In genomic region chr5:148011407-148012124, GRCh38 we compare ENCODE assay signal across 1 cellular context.
TF ChIP-seq lines count a peak whose summit lies in the region.

No MANE protein-coding gene starts in this region.

TF ChIP-seq in HEK293, 187 proteins besides CTCF, POLR2A, EP300 and RAD21 (continued from another document):
- TF ChIP-seq, protein P1, sequence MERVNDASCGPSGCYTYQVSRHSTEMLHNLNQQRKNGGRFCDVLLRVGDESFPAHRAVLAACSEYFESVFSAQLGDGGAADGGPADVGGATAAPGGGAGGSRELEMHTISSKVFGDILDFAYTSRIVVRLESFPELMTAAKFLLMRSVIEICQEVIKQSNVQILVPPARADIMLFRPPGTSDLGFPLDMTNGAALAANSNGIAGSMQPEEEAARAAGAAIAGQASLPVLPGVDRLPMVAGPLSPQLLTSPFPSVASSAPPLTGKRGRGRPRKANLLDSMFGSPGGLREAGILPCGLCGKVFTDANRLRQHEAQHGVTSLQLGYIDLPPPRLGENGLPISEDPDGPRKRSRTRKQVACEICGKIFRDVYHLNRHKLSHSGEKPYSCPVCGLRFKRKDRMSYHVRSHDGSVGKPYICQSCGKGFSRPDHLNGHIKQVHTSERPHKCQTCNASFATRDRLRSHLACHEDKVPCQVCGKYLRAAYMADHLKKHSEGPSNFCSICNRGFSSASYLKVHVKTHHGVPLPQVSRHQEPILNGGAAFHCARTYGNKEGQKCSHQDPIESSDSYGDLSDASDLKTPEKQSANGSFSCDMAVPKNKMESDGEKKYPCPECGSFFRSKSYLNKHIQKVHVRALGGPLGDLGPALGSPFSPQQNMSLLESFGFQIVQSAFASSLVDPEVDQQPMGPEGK (tag by site-specific recombination; IDR thresholded peaks at IDR 0.05), result 0 out of 2 replicates have a peak, but pooled peaks have one; percentile 15
- TF ChIP-seq ZNF10 (tag by site-specific recombination; IDR thresholded peaks at IDR 0.05) (no peak), KLF10 (tag by site-specific recombination; IDR thresholded peaks at IDR 0.05) (peak; percentile 55; the same call in 1 of the 2 replicates), SP7 (tag by site-specific recombination; IDR thresholded peaks at IDR 0.05) (no peak)
